In genomic region chr16:80367037-80367658, GRCh38 we compare ENCODE assay signal across 25 cellular contexts.
"Had no signal": no experiment of that assay in that cellular context is flagged by ENCODE, and none has a peak within 500 bp of the region (broad histone marks: within the 10 kb centered on the region; RNA-seq: fewer than 3 reads in every experiment).

No MANE protein-coding gene starts in this region.

- H3K4me3 ChIP-seq: left lung, lung, ovary, psoas muscle, thoracic aorta, upper lobe of right lung had no signal

- H3K9me3 ChIP-seq: breast epithelium, left lung, neutrophil, ovary, psoas muscle, thoracic aorta, upper lobe of right lung had no signal

- H3K27me3 ChIP-seq: breast epithelium, left lung, neutrophil, ovary, upper lobe of right lung had no signal

- H3K36me3 ChIP-seq: breast epithelium, left lung, neutrophil, ovary, thoracic aorta, upper lobe of right lung had no signal

- DNase-seq: activated B cell treated with CpG ODN at 0.5 μM for 24 hours; activated CD8-positive, alpha-beta memory T cell treated with anti-CD3 and anti-CD28 coated beads, Interleukin-2, amount 10 ng/mL, durations not matched to agents 7 days and 5 days; activated CD8-positive, alpha-beta T cell treated with anti-CD3 and anti-CD28 coated beads, Interleukin-2, amount 10 ng/mL, durations not matched to agents 7 days and 5 days; activated naive CD4-positive, alpha-beta T cell; activated T-cell treated with anti-CD3 and anti-CD28 coated beads, Interleukin-2, amount 50 U/mL, for 72 hours; endodermal cell; foreskin fibroblast; head of caudate nucleus; hippocampal formation; left lung; mesendoderm; ovary; psoas muscle; stimulated activated CD4-positive, alpha-beta T cell treated with anti-CD3 and anti-CD28 coated beads, Interleukin-15, amount 100 ng/mL, for 24 hours; stimulated activated CD4-positive, alpha-beta T cell treated with anti-CD3 and anti-CD28 coated beads, Interleukin-2, amount 100 ng/mL, for 24 hours; stimulated activated naive CD4-positive, alpha-beta T cell treated with Interleukin-2 at 50 U/mL for 16 hours; T-cell; upper lobe of right lung had no signal

- H3K4me1 ChIP-seq: breast epithelium, left lung, psoas muscle, upper lobe of right lung had no signal

- ATAC-seq: activated CD8-positive, alpha-beta memory T cell treated with anti-CD3 and anti-CD28 coated beads, Interleukin-2, amount 10 ng/mL, durations not matched to agents 7 days and 5 days; activated CD8-positive, alpha-beta T cell treated with anti-CD3 and anti-CD28 coated beads, Interleukin-2, amount 10 ng/mL, durations not matched to agents 7 days and 5 days; activated naive CD4-positive, alpha-beta T cell treated with anti-CD3 and anti-CD28 coated beads, Interleukin-2, amount 50 U/mL, for 72 hours; activated T-cell treated with anti-CD3 and anti-CD28 coated beads, Interleukin-2, amount 50 U/mL, for 72 hours; esophagus mucosa; left lung; natural killer cell treated with Interleukin-12 subunit alpha and Interleukin-12 subunit beta and Interleukin-15 and Interleukin-18, amount 100 ng/mL, for 72 hours; psoas muscle; T-cell; upper lobe of right lung had no signal

- H3K27ac ChIP-seq: left lung, neutrophil, ovary, psoas muscle, thoracic aorta, upper lobe of right lung had no signal
